Comparison of ENCODE assay signal across 8 cellular contexts in the genomic region with DNA sequence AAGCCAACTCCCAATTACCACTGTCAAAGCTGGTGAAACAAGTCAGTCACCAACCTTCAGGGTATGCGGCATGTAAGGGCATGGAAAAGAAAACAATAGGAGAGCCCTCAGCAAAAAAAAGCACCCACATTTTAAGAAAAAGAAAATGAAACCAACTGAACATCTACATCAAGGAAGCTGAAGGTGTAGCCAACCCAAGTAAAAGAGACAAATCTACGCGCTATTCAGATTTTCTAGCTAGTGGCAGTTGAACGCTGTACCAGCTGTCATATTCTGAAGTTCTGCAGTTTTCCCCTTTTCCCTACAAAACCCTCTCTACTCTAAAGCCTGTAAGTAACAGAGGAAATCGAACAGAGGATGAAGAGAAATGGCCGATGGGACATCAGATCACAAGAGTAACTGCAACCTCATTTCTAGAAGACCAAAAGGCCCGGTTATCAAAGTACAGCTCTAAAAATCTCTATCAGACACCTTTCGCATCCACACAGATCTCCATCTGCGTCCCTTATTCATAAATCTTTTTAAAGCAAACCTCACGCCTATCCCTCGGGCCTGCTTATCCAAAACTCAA. TPM values are rescaled to one million over a fixed set of nuclear protein-coding genes. Genes with fewer than 3 reads are reported as not detected.
DNase-seq lines count a peak whose midpoint lies in the region; ATAC-seq and TF ChIP-seq lines count a peak whose summit lies in the region.

No MANE protein-coding gene starts in this region.

- CTCF ChIA-PET in RWPE1 (lab: Yijun Ruan, JAX), result interaction anchor here (1.1 to 1.3 kb wide), 2 partner anchors 153 to 168 kb away, joined by 3 to 5 read pairs; no protein-coding TSS in a partner anchor

- no peak overlapping the region for H3K23ac ChIP-seq in neuronal stem cell (ENCODE audit: low read depth, low read length, poor library complexity)

- peaks cover 4 to 10% of the 10 kb centered on the region in 2 donors for H3K4me1 ChIP-seq in neuronal stem cell (ENCODE audit: control insufficient read depth in 2 of 2, insufficient read depth in 1 of 2, low read depth in 1 of 2, low read length in 2 of 2)

- H3K4ac ChIP-seq in neuronal stem cell (ENCODE audit: low read length), result no peak overlapping the region

- peaks cover 0 to 10% (median 0%) of the 10 kb centered on the region in 3 experiments for H3K27me3 ChIP-seq in neuronal stem cell (ENCODE audit: control insufficient read depth in 3 of 3, insufficient read depth in 3 of 3, low read depth in 1 of 3, low read length in 3 of 3)

- H2BK5ac ChIP-seq in neuronal stem cell (ENCODE audit: low read length), result no peak overlapping the region

- H2BK120ac ChIP-seq in neuronal stem cell (ENCODE audit: low read depth, low read length), result no peak overlapping the region

- H3K9me3 ChIP-seq in neuronal stem cell (replicated peaks in 1 of 2; ENCODE audit: control insufficient read depth in 2 of 2, insufficient read depth in 1 of 2, low read depth in 1 of 2, low read length in 2 of 2), result no peaks in the 10 kb centered on the region

- peaks cover 72% of the 10 kb centered on the region for H3K4me1 Mint-ChIP-seq in activated T-cell treated with anti-CD3 and anti-CD28 coated beads, Interleukin-2, amount 50 U/mL, for 72 hours (ENCODE audit: low read depth)

- peaks cover 6 to 10% of the 10 kb centered on the region in 2 donors for H3K36me3 Mint-ChIP-seq in activated T-cell treated with anti-CD3 and anti-CD28 coated beads, Interleukin-2, amount 50 U/mL, for 72 hours (ENCODE audit: insufficient read depth in 2 of 2)

- no peak overlapping the region for H2AK5ac ChIP-seq in neuronal stem cell (ENCODE audit: low read depth, low read length)

- peak overlapping the region; percentile 86 to 87 for H3K4me3 ChIP-seq in neuronal stem cell (ENCODE audit: low read length in 2 of 2)

- no peaks in the 10 kb centered on the region for H3K36me3 ChIP-seq in neuronal stem cell (replicated peaks in 1 of 2; ENCODE audit: control insufficient read depth in 2 of 2, insufficient read depth in 2 of 2, low read length in 2 of 2)

- H4K8ac ChIP-seq in neuronal stem cell (ENCODE audit: low read depth, low read length), result no peak overlapping the region

- WGBS in neuronal stem cell (ENCODE audit: extremely low coverage in 2 of 2, insufficient read length in 2 of 2, insufficient replicate concordance in 1 of 2), 2 donors, result no CpG with 5 or more reads among the region's 11 CpGs

- DNase-seq in activated T-cell treated with anti-CD3 and anti-CD28 coated beads, Interleukin-2, amount 50 U/mL, for 72 hours, result no peak
- DNase-seq in activated T-cell treated with anti-CD3 and anti-CD28 coated beads for 4 hours, result no peak
- peak; percentile 39 for DNase-seq in RWPE1 (ENCODE audit: low spot score)
- peak; percentile 43 for DNase-seq in epithelial cell of prostate (ENCODE audit: low read depth, low spot score)
- DNase-seq in neuronal stem cell (ENCODE audit: low spot score), result no peak
- no peak for DNase-seq in SHP77 (lab: John Stamatoyannopoulos, UW)
- DNase-seq in SK-N-DZ (ENCODE audit: low spot score), result no peak

- peaks cover 6% of the 10 kb centered on the region for H3K79me1 ChIP-seq in neuronal stem cell (ENCODE audit: low read depth, low read length)

- peak overlapping the region; percentile 96 for H2AFZ ChIP-seq in neuronal stem cell (ENCODE audit: low read length)

- H3K9ac ChIP-seq in neuronal stem cell (ENCODE audit: low read depth, low read length, poor library complexity), result no peak overlapping the region

- ATAC-seq in activated T-cell treated with anti-CD3 and anti-CD28 coated beads, Interleukin-2, amount 50 U/mL, for 72 hours (replicated peaks in 1 of 2), result no peak
- no peak for ATAC-seq in GM21367 (IDR thresholded peaks at IDR 0.05; ENCODE audit: unreplicated experiment)

- no peak for TF ChIP-seq CTCF in RWPE1 (conservative IDR thresholded peaks at IDR 0.05; ENCODE audit: low read depth)

- no peak overlapping the region for H2BK12ac ChIP-seq in neuronal stem cell (ENCODE audit: low read length)

- H4K91ac ChIP-seq in neuronal stem cell (ENCODE audit: low read depth, low read length, poor library complexity), result no peak overlapping the region

- no peaks in the 10 kb centered on the region for H3K9me3 Mint-ChIP-seq in activated T-cell treated with anti-CD3 and anti-CD28 coated beads, Interleukin-2, amount 50 U/mL, for 72 hours

- POLR2A ChIA-PET in RWPE1 (lab: Yijun Ruan, JAX; ENCODE audit: low non-redundant PET), result no interaction called here

- H3K18ac ChIP-seq in neuronal stem cell (ENCODE audit: low read length), result no peak overlapping the region

- no peak overlapping the region for H2BK15ac ChIP-seq in neuronal stem cell (ENCODE audit: low read length)

- peak overlapping the region; percentile 88 for H3K27ac ChIP-seq in RWPE1
- peak overlapping the region; percentile 62 for H3K27ac ChIP-seq in epithelial cell of prostate
- no peak overlapping the region for H3K27ac ChIP-seq in neuronal stem cell (replicated peaks; ENCODE audit: low read length)

- H3K27ac Mint-ChIP-seq in activated T-cell treated with anti-CD3 and anti-CD28 coated beads, Interleukin-2, amount 50 U/mL, for 72 hours, result peak overlapping the region; percentile 97

- no peak overlapping the region for H3K14ac ChIP-seq in neuronal stem cell (ENCODE audit: low read length)

- peak overlapping the region; percentile 94 for H3K4me2 ChIP-seq in neuronal stem cell (ENCODE audit: insufficient read depth, low read length, poor library complexity, severe bottlenecking)

- no peaks in the 10 kb centered on the region for H3K27me3 Mint-ChIP-seq in activated T-cell treated with anti-CD3 and anti-CD28 coated beads, Interleukin-2, amount 50 U/mL, for 72 hours (ENCODE audit: low read depth)

- H3K4me3 Mint-ChIP-seq in activated T-cell treated with anti-CD3 and anti-CD28 coated beads, Interleukin-2, amount 50 U/mL, for 72 hours, result peak overlapping the region; percentile 82 to 95

RNA-seq across cellular contexts. Expression of a gene that starts 1.4 kb away (rescaled TPM):
- total RNA-seq in activated T-cell treated with anti-CD3 and anti-CD28 coated beads, Interleukin-2, amount 50 U/mL, for 72 hours, result 10 to 100 TPM; 86.6 to 88.0 TPM
- 14.5 TPM for polyA plus RNA-seq in neuronal stem cell (2013, experiment 1 of 2)
- polyA plus RNA-seq in neuronal stem cell (2013, experiment 2 of 2), result 17.1 TPM
- polyA plus RNA-seq in SK-N-DZ (2014; cell fraction: cytosol; rRNA removed), result 74.6 and 78.1 TPM in 2 replicates
- 78.6 and 86.6 TPM in 2 replicates for polyA plus RNA-seq in SK-N-DZ (2014; cell fraction: nucleus; rRNA removed)

Comparison
In these comparisons a context has a peak if more than half of its experiments do, and no peak if none do; other contexts are left out.
1. DNase-seq: peak in RWPE1 (single experiment) and epithelial cell of prostate (single experiment); none in activated T-cell treated with anti-CD3 and anti-CD28 coated beads, Interleukin-2, amount 50 U/mL, for 72 hours (0 of 2), activated T-cell treated with anti-CD3 and anti-CD28 coated beads for 4 hours (single experiment), neuronal stem cell (single experiment), SHP77 (0 of 2) and SK-N-DZ (single experiment).